6 cellular contexts compared by ENCODE assay signal in the genomic region with DNA sequence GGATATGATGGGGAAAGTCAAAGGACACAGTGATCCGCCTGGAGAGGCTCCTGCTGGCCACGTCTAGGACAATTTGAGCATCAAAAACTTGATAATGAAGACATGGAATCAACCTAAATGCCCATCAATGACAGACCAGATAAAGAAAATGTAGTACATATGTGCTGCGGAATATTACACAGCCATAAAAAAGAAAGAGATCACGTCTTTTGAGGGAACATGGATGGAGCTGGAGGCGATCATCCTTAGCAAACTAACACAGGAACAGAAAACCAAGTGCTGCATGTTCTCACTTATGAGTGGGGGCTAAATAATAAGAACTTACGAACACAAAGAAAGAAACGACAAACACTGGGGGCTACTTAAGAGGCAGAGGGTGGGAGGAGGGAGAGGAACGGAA.
"Had no signal": no experiment of that assay in that cellular context is flagged by ENCODE, and none has a peak within 500 bp of the region (broad histone marks: within the 10 kb centered on the region; RNA-seq: fewer than 3 reads in every experiment).

No MANE protein-coding gene starts in this region.

- H3K27ac Mint-ChIP-seq: GM23338, H9, HFFc6 had no signal

- H3K27me3 Mint-ChIP-seq: IgD-negative memory B cell had no signal

- H3K4me3 ChIP-seq: GM23338 had no signal

- H3K4me3 Mint-ChIP-seq: GM23338, H9, HFFc6, IgD-negative memory B cell had no signal

- H3K9me3 Mint-ChIP-seq: GM23338, H9, HFFc6, IgD-negative memory B cell had no signal

- ATAC-seq: GM23338 had no signal

- DNase-seq: H9, HCEC 1CT, HFFc6, KG1 had no signal
